ENCODE assay signal across 25 cellular contexts in genomic region chr5:128706269-128706668, GRCh38.
A peak's percentile ranks its signal among the peaks of the same experiment; 100 is the strongest.
DNase-seq lines count a peak whose midpoint lies in the region; ATAC-seq, FAIRE-seq and TF ChIP-seq lines count a peak whose summit lies in the region.
"Had no signal": no experiment of that assay in that cellular context is flagged by ENCODE, and none has a peak within 500 bp of the region (broad histone marks: within the 10 kb centered on the region; RNA-seq: fewer than 3 reads in every experiment).

No MANE protein-coding gene starts in this region.

- H3K4me1 ChIP-seq in GM23248 (ENCODE audit: insufficient read depth) (no peaks in the 10 kb centered on the region), transverse colon (no peaks in the 10 kb centered on the region)
- H3K4me1 ChIP-seq: A549, BE2C had no signal

- H3K27ac ChIP-seq in GM23248 (no peak overlapping the region), transverse colon (no peak overlapping the region)
- H3K27ac ChIP-seq: A549; BLaER1 treated with 17β-estradiol and CSF1 and Interleukin-3, amounts not matched to agents 10 nM and 100 nM had no signal

- no peak overlapping the region for H3K4me3 ChIP-seq in GM23248
- no peak overlapping the region for H3K4me3 ChIP-seq in bronchial epithelial cell (ENCODE audit: low read depth, low read length)
- no peak overlapping the region for H3K4me3 ChIP-seq in transverse colon
- H3K4me3 ChIP-seq: A549; BLaER1 treated with 17β-estradiol and CSF1 and Interleukin-3, amounts not matched to agents 10 nM and 100 nM; GM12878; HAP-1 had no signal

- H3K79me2 ChIP-seq in GM23248 (ENCODE audit: insufficient read depth), result no peaks in the 10 kb centered on the region

- no peak overlapping the region for H3K9ac ChIP-seq in GM23248
- H3K9ac ChIP-seq: BLaER1 treated with 17β-estradiol and CSF1 and Interleukin-3, amounts not matched to agents 10 nM and 100 nM had no signal

- DNase-seq in GM23248 (peak; percentile 5), HT1080 (ENCODE audit: low read depth) (peak; percentile 13), bronchial epithelial cell (ENCODE audit: low read depth) (peak; percentile 81), transverse colon (no peak), ecto neural progenitor cell (ENCODE audit: low spot score) (no peak), RCC 7860 (ENCODE audit: low spot score) (no peak)
- DNase-seq in activated T-cell treated with anti-CD3 and anti-CD28 coated beads, Interleukin-2, amount 50 U/mL, for 4 hours, result no peak
- DNase-seq: 8988T; ACHN; AML-193; BE2C; CD4-positive, alpha-beta T cell; CD8-positive, alpha-beta memory T cell; EL; GDM1; GOT3; HFFc6 had no signal

- no peak for TF ChIP-seq EP300 in transverse colon (IDR thresholded peaks at IDR 0.05; ENCODE audit: low read depth)

- intact Hi-C loops in transverse colon (cut with DNase I; ENCODE audit: low total_unique reads), result no loop called here

- ATAC-seq in esophagus mucosa, result peak; percentile 75
- no peak for ATAC-seq in activated T-cell treated with anti-CD3 and anti-CD28 coated beads, Interleukin-2, amount 50 U/mL, for 4 hours
- ATAC-seq: A549, GM12878 had no signal

- no peaks in the 10 kb centered on the region for H3K27me3 ChIP-seq in GM23248 (replicated peaks; ENCODE audit: insufficient read depth)
- no peaks in the 10 kb centered on the region for H3K27me3 ChIP-seq in bronchial epithelial cell (ENCODE audit: control insufficient read depth, insufficient read depth, low read length)
- H3K27me3 ChIP-seq in transverse colon, result no peaks in the 10 kb centered on the region
- H3K27me3 ChIP-seq: BLaER1 treated with 17β-estradiol and CSF1 and Interleukin-3, amounts not matched to agents 10 nM and 100 nM had no signal

- no peaks in the 10 kb centered on the region for H3K4me1 Mint-ChIP-seq in activated T-cell treated with anti-CD3 and anti-CD28 coated beads, Interleukin-2, amount 50 U/mL, for 4 hours (ENCODE audit: low read depth)
- H3K4me1 Mint-ChIP-seq: CD14-positive monocyte; CD8-positive, alpha-beta memory T cell had no signal

- H3K4me2 ChIP-seq in GM23248 (ENCODE audit: unreplicated experiment), result no peak overlapping the region
- H3K4me2 ChIP-seq: A549; BLaER1 treated with 17β-estradiol and CSF1 and Interleukin-3, amounts not matched to agents 10 nM and 100 nM had no signal

- no peaks in the 10 kb centered on the region for H3K9me2 ChIP-seq in GM23248 (ENCODE audit: insufficient read depth)

- no peaks in the 10 kb centered on the region for H3K36me3 Mint-ChIP-seq in activated T-cell treated with anti-CD3 and anti-CD28 coated beads, Interleukin-2, amount 50 U/mL, for 4 hours (ENCODE audit: insufficient read depth)
- H3K36me3 Mint-ChIP-seq: CD14-positive monocyte; CD8-positive, alpha-beta memory T cell had no signal

- no peaks in the 10 kb centered on the region for H4K20me1 ChIP-seq in GM23248 (ENCODE audit: insufficient read depth)
- H4K20me1 ChIP-seq: BLaER1 treated with 17β-estradiol and CSF1 and Interleukin-3, amounts not matched to agents 10 nM and 100 nM had no signal

- H3K9me3 Mint-ChIP-seq in activated T-cell treated with anti-CD3 and anti-CD28 coated beads, Interleukin-2, amount 50 U/mL, for 4 hours, result peaks cover 3% of the 10 kb centered on the region
- H3K9me3 Mint-ChIP-seq: CD4-positive, alpha-beta T cell; HFFc6 had no signal

- TF ChIP-seq CTCF in bronchial epithelial cell (IDR thresholded peaks at IDR 0.05; ENCODE audit: insufficient read depth, low read length, severe bottlenecking) (no peak), transverse colon (IDR thresholded peaks at IDR 0.05) (no peak)

- no peak overlapping the region for H2AFZ ChIP-seq in GM23248

- in situ Hi-C loops in GM23248 (cut with MboI) (no loop called here), transverse colon (cut with MboI; ENCODE audit: low pct_ligation_motif_present in 1 of 4, low pct_unique_long_range_greater_than_20kb in 1 of 4, low sequenced_read_pairs in 3 of 4) (no loop called here)

- TF ChIP-seq POLR2A in transverse colon (IDR thresholded peaks at IDR 0.05), result no peak

- H3K27me3 Mint-ChIP-seq in activated T-cell treated with anti-CD3 and anti-CD28 coated beads, Interleukin-2, amount 50 U/mL, for 4 hours (ENCODE audit: low read depth), result peaks cover 2% of the 10 kb centered on the region
- H3K27me3 Mint-ChIP-seq: CD8-positive, alpha-beta memory T cell had no signal

- H3K36me3 ChIP-seq in GM23248 (ENCODE audit: low read depth) (no peaks in the 10 kb centered on the region), bronchial epithelial cell (ENCODE audit: control insufficient read depth, insufficient read depth, low read length) (no peaks in the 10 kb centered on the region), transverse colon (no peaks in the 10 kb centered on the region)
- H3K36me3 ChIP-seq: BE2C; BLaER1 treated with 17β-estradiol and CSF1 and Interleukin-3, amounts not matched to agents 10 nM and 100 nM; HAP-1 had no signal

- H3K4me3 Mint-ChIP-seq in activated T-cell treated with anti-CD3 and anti-CD28 coated beads, Interleukin-2, amount 50 U/mL, for 4 hours, result no peak overlapping the region
- H3K4me3 Mint-ChIP-seq: CD14-positive monocyte; CD4-positive, alpha-beta T cell; CD8-positive, alpha-beta memory T cell; HFFc6 had no signal

- no peaks in the 10 kb centered on the region for H3K9me3 ChIP-seq in GM23248 (ENCODE audit: low read depth)
- H3K9me3 ChIP-seq in transverse colon, result no peaks in the 10 kb centered on the region
- H3K9me3 ChIP-seq: A549, BE2C, HAP-1 had no signal

- no peaks in the 10 kb centered on the region for H3F3A ChIP-seq in GM23248 (ENCODE audit: insufficient read depth)

- WGBS in GM23248 (ENCODE audit: low coverage in 1 of 2, low lambda C conversion rate in 2 of 2, missing lambda C conversion rate in 2 of 2), 2 experiments, result 13 to 17% methylated on average over 1 of the region's 1 CpG
- WGBS in transverse colon (ENCODE audit: low coverage in 1 of 2), 2 donors, result 79% methylated on average over 1 of the region's 1 CpG; no CpG with 5 or more reads in 1 of the 2 donors

- FAIRE-seq in bronchial epithelial cell (lab: Jason Lieb, UNC) (peak; percentile 93), RCC 7860 (lab: Jason Lieb, UNC) (no peak)
- FAIRE-seq: A549, GM12878, GM19239, H54 had no signal

Comparison
In these comparisons a context has a peak if more than half of its experiments do, and no peak if none do; other contexts are left out.
1. DNase-seq: peak in GM23248 (single experiment), HT1080 (single experiment) and bronchial epithelial cell (single experiment); none in transverse colon (single experiment), ecto neural progenitor cell (single experiment), activated T-cell treated with anti-CD3 and anti-CD28 coated beads, Interleukin-2, amount 50 U/mL, for 4 hours (single experiment) and RCC 7860 (single experiment).